ENCODE assay signal across 23 cellular contexts in genomic region chr5:154485850-154486426, GRCh38. TPM values are rescaled to one million over a fixed set of nuclear protein-coding genes. Genes with fewer than 3 reads are reported as not detected.
DNase-seq lines count a peak whose midpoint lies in the region; ATAC-seq and TF ChIP-seq lines count a peak whose summit lies in the region.
"Had no signal": no experiment of that assay in that cellular context is flagged by ENCODE, and none has a peak within 500 bp of the region (broad histone marks: within the 10 kb centered on the region; RNA-seq: fewer than 3 reads in every experiment).

No MANE protein-coding gene starts in this region.

- H3K79me1 ChIP-seq in H9 (ENCODE audit: insufficient read depth, low read depth, low read length, poor library complexity, severe bottlenecking), result no peaks in the 10 kb centered on the region

- CTCF ChIA-PET in SK-N-SH (lab: Yijun Ruan, JAX), result interaction anchor here (1.1 to 6.6 kb wide), 9 partner anchors 12 to 123 kb away, joined by 4 to 93 read pairs (median 11); no protein-coding TSS in a partner anchor

- H3K4me2 ChIP-seq in H9 (ENCODE audit: insufficient read depth, insufficient read length, low read length) (no peak overlapping the region), SK-N-SH (no peak overlapping the region)

- H3K4me3 ChIP-seq in SK-N-SH (ENCODE audit: low read depth in 2 of 2, low read length in 1 of 2), result no peak overlapping the region
- H3K4me3 ChIP-seq in muscle layer of colon (ENCODE audit: low read depth in 1 of 2, low read length in 2 of 2), result peak overlapping the region; percentile 8 to 21
- H3K4me3 ChIP-seq in coronary artery, result no peak overlapping the region
- H3K4me3 ChIP-seq: prostate gland, upper lobe of right lung had no signal

- no peak overlapping the region for H2BK20ac ChIP-seq in H9 (ENCODE audit: low read depth, low read length, poor library complexity, severe bottlenecking)

- H3K4ac ChIP-seq in H9 (ENCODE audit: low read depth, low read length), result no peak overlapping the region

- H3K27ac Mint-ChIP-seq in H9, result no peak overlapping the region
- H3K27ac Mint-ChIP-seq: activated B cell treated with CpG ODN at 0.5 μM for 24 hours; activated T-helper 1 cell treated with anti-CD3 and anti-CD28 coated beads, Interleukin-12 subunit alpha, Interleukin-12 subunit beta, Interleukin-2, Interleukin-4 antibody, amounts not matched to agents 30 ng/mL and 10 ng/mL and 1 ng/mL, durations not matched to agents 14 hours and 24 hours and 36 hours; CD4-positive, alpha-beta T cell had no signal

- no peaks in the 10 kb centered on the region for H3F3A ChIP-seq in SK-N-SH (replicated peaks; ENCODE audit: insufficient read depth)

- H3K14ac ChIP-seq in H9 (ENCODE audit: insufficient read depth, low read length), result no peak overlapping the region

- no peak overlapping the region for H3K27ac ChIP-seq in H9 (ENCODE audit: insufficient read length, low read depth, low read length)
- peak overlapping the region in 1 of 2 experiments; percentile 100; a peak in 3 of 4 replicates for H3K27ac ChIP-seq in SK-N-SH (ENCODE audit: low read depth in 2 of 2, low read length in 1 of 2)
- H3K27ac ChIP-seq in muscle layer of colon (ENCODE audit: low read depth, low read length), result peak overlapping the region; percentile 78
- H3K27ac ChIP-seq in coronary artery, result no peak overlapping the region
- H3K27ac ChIP-seq: prostate gland, upper lobe of right lung had no signal

- POLR2A ChIA-PET in SK-N-SH (lab: Yijun Ruan, JAX), result interaction anchor here (0.8 to 4.9 kb wide), 11 partner anchors 9 to 118 kb away, joined by 3 to 87 read pairs (median 9); partner anchors contain the start of gene HAND1

- no peak for ATAC-seq in HG02970 (IDR thresholded peaks at IDR 0.05; ENCODE audit: low FRiP score, unreplicated experiment)
- ATAC-seq: PC-3, Right ventricle myocardium inferior had no signal

- H3K23me2 ChIP-seq in H9 (ENCODE audit: insufficient read length, low read depth, low read length, poor library complexity, severe bottlenecking), result no peaks in the 10 kb centered on the region

- H3K27me3 ChIP-seq in H9 (ENCODE audit: insufficient read depth, low read length) (peaks cover 68% of the 10 kb centered on the region), SK-N-SH (ENCODE audit: insufficient read depth) (peaks cover 66% of the 10 kb centered on the region), muscle layer of colon (ENCODE audit: control insufficient read depth in 1 of 2, insufficient read depth in 2 of 2, low read length in 2 of 2) (peaks cover 18 to 43% of the 10 kb centered on the region in 2 donors)

- H3K9me2 ChIP-seq in SK-N-SH, result no peaks in the 10 kb centered on the region

- no peak overlapping the region for H4K5ac ChIP-seq in H9 (ENCODE audit: insufficient read length, low read depth, low read length)

- TF ChIP-seq EP300 in SK-N-SH (IDR thresholded peaks at IDR 0.05; ENCODE audit: borderline replicate concordance in 1 of 2, low read depth in 1 of 2, low read length in 1 of 2), result peak in 1 of 2 experiments; percentile 71; a peak in 2 of 4 replicates

- H2AFZ ChIP-seq in H9 (ENCODE audit: low read length), result no peak overlapping the region
- H2AFZ ChIP-seq in SK-N-SH (ENCODE audit: low read depth), result no peak overlapping the region

- no peak overlapping the region for H3K56ac ChIP-seq in H9 (ENCODE audit: insufficient read length, low read depth, low read length)

- TF ChIP-seq CTCF in H9 (conservative IDR thresholded peaks at IDR 0.05), result no peak
- no peak for TF ChIP-seq CTCF in SK-N-SH (IDR thresholded peaks at IDR 0.05)
- TF ChIP-seq CTCF in coronary artery (IDR thresholded peaks at IDR 0.05), result no peak

- DNase-seq in H9 (peak; percentile 2), NCI-H1694 (lab: John Stamatoyannopoulos, UW) (peak; percentile 30), SK-N-SH (peak; percentile 63), NCI-H446 treated with DMSO at 0.1 percent for 48 hours (lab: John Stamatoyannopoulos, UW) (no peak), coronary artery (ENCODE audit: low spot score) (no peak)
- no peak for DNase-seq in activated CD4-positive, CD25-positive, alpha-beta regulatory T cell treated with anti-CD3 and anti-CD28 coated beads, Interleukin-2, amount 50 U/mL, for 72 hours
- DNase-seq: activated B cell treated with CpG ODN at 0.5 μM for 24 hours; activated CD4-positive, alpha-beta T cell treated with anti-CD3 and anti-CD28 coated beads, Interleukin-2, amount 50 U/mL, for 4 hours; activated naive CD4-positive, alpha-beta T cell treated with anti-CD3 and anti-CD28 coated beads, Interleukin-2, amount 50 U/mL, for 16 hours; amygdala; CD4-positive, alpha-beta T cell; PC-3; SW 1271; T1000; upper lobe of right lung had no signal

- peaks cover 95% of the 10 kb centered on the region for H3K27me3 Mint-ChIP-seq in H9 (ENCODE audit: low read depth)

- H3K36me3 Mint-ChIP-seq in H9 (ENCODE audit: insufficient read depth in 1 of 3, low read depth in 3 of 3), result no peaks in the 10 kb centered on the region; a peak in 1 of 7 replicates

- no peak overlapping the region for H3T11ph ChIP-seq in H9 (ENCODE audit: low read length)

- H3K9ac ChIP-seq in H9 (ENCODE audit: extremely low read depth, insufficient read length, low read length) (no peak overlapping the region), SK-N-SH (no peak overlapping the region), muscle layer of colon (ENCODE audit: low read length) (no peak overlapping the region)

- peaks cover 0 to 2% of the 10 kb centered on the region in 2 experiments; a peak in 2 of 5 replicates for H3K9me3 Mint-ChIP-seq in H9
- H3K9me3 Mint-ChIP-seq: activated B cell treated with CpG ODN at 0.5 μM for 24 hours; activated T-helper 1 cell treated with anti-CD3 and anti-CD28 coated beads, Interleukin-12 subunit alpha, Interleukin-12 subunit beta, Interleukin-2, Interleukin-4 antibody, amounts not matched to agents 30 ng/mL and 10 ng/mL and 1 ng/mL, durations not matched to agents 14 hours and 24 hours and 36 hours; CD4-positive, alpha-beta T cell had no signal

- H3K36me3 ChIP-seq in SK-N-SH (replicated peaks in 1 of 2; ENCODE audit: control insufficient read depth in 1 of 2, insufficient read depth in 2 of 2, low read length in 1 of 2) (no peaks in the 10 kb centered on the region), muscle layer of colon (ENCODE audit: insufficient read depth, low read length) (no peaks in the 10 kb centered on the region)
- H3K36me3 ChIP-seq: prostate gland, upper lobe of right lung had no signal

- H3K79me2 ChIP-seq in H9 (ENCODE audit: insufficient read depth, low read length) (no peaks in the 10 kb centered on the region), SK-N-SH (ENCODE audit: insufficient read depth) (no peaks in the 10 kb centered on the region)

- WGBS in H9 (ENCODE audit: extremely low coverage, insufficient read length, low lambda C conversion rate), result no CpG with 5 or more reads among the region's 6 CpGs
- WGBS in SK-N-SH (ENCODE audit: low lambda C conversion rate), result 10% methylated on average over 5 of the region's 6 CpGs

- peaks cover 44 to 60% of the 10 kb centered on the region in 2 experiments for H3K4me1 Mint-ChIP-seq in H9

- no peaks in the 10 kb centered on the region; the same call in none of the 2 replicates for H3K4me1 ChIP-seq in H9 (ENCODE audit: insufficient read depth, low read length)
- H3K4me1 ChIP-seq in SK-N-SH (ENCODE audit: control insufficient read depth in 1 of 2, insufficient read depth in 2 of 2, low read depth in 1 of 2, low read length in 1 of 2), result peaks cover 0 to 58% of the 10 kb centered on the region in 2 experiments; a peak in 2 of 4 replicates
- peaks cover 55% of the 10 kb centered on the region for H3K4me1 ChIP-seq in muscle layer of colon (ENCODE audit: insufficient read depth, low read length)
- H3K4me1 ChIP-seq: prostate gland had no signal

- H4K91ac ChIP-seq in H9 (ENCODE audit: insufficient read length, low read depth, low read length), result no peak overlapping the region

- H2BK12ac ChIP-seq in H9 (ENCODE audit: insufficient read length, low read depth, low read length), result no peak overlapping the region

- no peak overlapping the region for H3K23ac ChIP-seq in H9 (ENCODE audit: insufficient read length, low read depth, low read length)

- H2AK5ac ChIP-seq in H9 (ENCODE audit: insufficient read length, low read length), result no peak overlapping the region

- H2BK5ac ChIP-seq in H9 (ENCODE audit: insufficient read length, low read length), result no peak overlapping the region

- no peak overlapping the region for H3K18ac ChIP-seq in H9 (ENCODE audit: insufficient read length, low read depth, low read length)

- TF ChIP-seq RAD21 in SK-N-SH (IDR thresholded peaks at IDR 0.05; ENCODE audit: low read length), result no peak

- no peak overlapping the region for H4K8ac ChIP-seq in H9 (replicated peaks; ENCODE audit: insufficient read length, low read depth, low read length)

- H3K9me3 ChIP-seq in H9 (ENCODE audit: control insufficient read depth, low read depth, low read length) (no peaks in the 10 kb centered on the region), SK-N-SH (no peaks in the 10 kb centered on the region), muscle layer of colon (ENCODE audit: low read length) (no peaks in the 10 kb centered on the region)
- H3K9me3 ChIP-seq: prostate gland, upper lobe of right lung had no signal

- H4K20me1 ChIP-seq in H9 (ENCODE audit: control insufficient read depth, insufficient read depth, insufficient read length) (peaks cover 2% of the 10 kb centered on the region), SK-N-SH (ENCODE audit: insufficient read depth) (no peaks in the 10 kb centered on the region)

- H2BK15ac ChIP-seq in H9 (ENCODE audit: low read depth, low read length), result no peak overlapping the region

- H3K4me3 Mint-ChIP-seq in H9, result peak overlapping the region in 1 of 2 experiments; percentile 36; a peak in 1 of 5 replicates
- H3K4me3 Mint-ChIP-seq: activated B cell treated with CpG ODN at 0.5 μM for 24 hours; activated T-helper 1 cell treated with anti-CD3 and anti-CD28 coated beads, Interleukin-12 subunit alpha, Interleukin-12 subunit beta, Interleukin-2, Interleukin-4 antibody, amounts not matched to agents 30 ng/mL and 10 ng/mL and 1 ng/mL, durations not matched to agents 14 hours and 24 hours and 36 hours; CD4-positive, alpha-beta T cell had no signal

- H2BK120ac ChIP-seq in H9 (ENCODE audit: low read depth, low read length, poor library complexity, severe bottlenecking), result no peak overlapping the region

TF ChIP-seq in SK-N-SH, 30 proteins besides CTCF, POLR2A, EP300 and RAD21 (continues in another document):
- TF ChIP-seq EZH2phosphoT487 (IDR thresholded peaks at IDR 0.05; ENCODE audit: borderline replicate concordance, low read depth) (no peak), RCOR1 (IDR thresholded peaks at IDR 0.05; ENCODE audit: low read length) (peak; percentile 54; the same call in 1 of the 2 replicates), NRF1 (IDR thresholded peaks at IDR 0.05; ENCODE audit: low read depth, low read length) (no peak), CHD2 (IDR thresholded peaks at IDR 0.05; ENCODE audit: low read length, partially characterized antibody) (peak; percentile 65)

RNA-seq across cellular contexts. Expression of gene HAND1, which starts 7.9 kb away (rescaled TPM):
- not detected in 2 replicates for total RNA-seq in H9 (2021)
- 1.1 and 2.6 TPM in 2 replicates for polyA plus RNA-seq in SK-N-SH (2012; rRNA removed)
- polyA plus RNA-seq in SK-N-SH (2012; cell fraction: cytosol; rRNA removed), result 2.0 and 4.0 TPM in 2 replicates
- 0.76 and 2.2 TPM in 2 replicates for polyA plus RNA-seq in SK-N-SH (2012; cell fraction: nucleus; rRNA removed)
- total RNA-seq: activated B cell treated with CpG ODN at 0.5 μM for 24 hours; activated T-helper 1 cell treated with anti-CD3 and anti-CD28 coated beads, Interleukin-12 subunit alpha, Interleukin-12 subunit beta, Interleukin-2, Interleukin-4 antibody, amounts not matched to agents 30 ng/mL and 10 ng/mL and 1 ng/mL, durations not matched to agents 14 hours and 24 hours and 36 hours; CD4-positive, alpha-beta T cell; HT-29; lower leg skin; PC-3; prostate gland; skeletal muscle tissue; upper lobe of right lung had no signal

RNA-seq across cellular contexts. Expression of gene SAP30L, which starts 40.1 kb away (rescaled TPM):
- 24.8 and 25.0 TPM in 2 replicates for total RNA-seq in H9 (2021)
- 26.6 and 29.1 TPM in 2 replicates for polyA plus RNA-seq in SK-N-SH (2012; rRNA removed)
- 28.6 and 36.0 TPM in 2 replicates for polyA plus RNA-seq in SK-N-SH (2012; cell fraction: cytosol; rRNA removed)
- polyA plus RNA-seq in SK-N-SH (2012; cell fraction: nucleus; rRNA removed), result 22.6 and 31.8 TPM in 2 replicates

Comparison
In these comparisons a context has a peak if more than half of its experiments do, and no peak if none do; other contexts are left out.
1. DNase-seq: peak in H9 (single experiment), NCI-H1694 (single experiment) and SK-N-SH (single experiment); none in NCI-H446 treated with DMSO at 0.1 percent for 48 hours (single experiment), activated CD4-positive, CD25-positive, alpha-beta regulatory T cell treated with anti-CD3 and anti-CD28 coated beads, Interleukin-2, amount 50 U/mL, for 72 hours (single experiment) and coronary artery (single experiment).
2. H3K4me3 ChIP-seq: peak in muscle layer of colon (2 of 2); none in SK-N-SH (0 of 2) and coronary artery (single experiment).